In the genomic region with DNA sequence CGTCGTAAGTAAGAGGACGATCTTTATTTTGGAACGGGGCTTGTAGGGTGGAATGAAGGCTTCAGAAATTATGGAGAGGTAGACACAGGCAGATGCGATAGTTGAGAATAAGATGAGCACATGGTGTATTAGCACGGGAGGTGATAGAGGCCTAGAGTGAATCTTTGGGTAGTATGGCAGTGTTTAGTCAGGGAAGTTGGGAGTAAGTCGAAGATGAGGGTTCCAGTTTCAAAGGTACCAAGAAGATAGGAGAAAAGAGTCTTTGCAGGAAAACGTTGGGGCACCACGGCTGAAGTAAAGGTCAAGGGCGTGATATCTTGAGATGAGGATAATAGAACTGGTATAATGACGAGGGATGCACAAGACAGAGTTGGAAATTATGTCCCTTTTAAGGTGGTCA, we compare ENCODE assay signal across 8 cellular contexts. TPM values are rescaled to one million over a fixed set of nuclear protein-coding genes. Genes with fewer than 3 reads are reported as not detected.
DNase-seq lines count a peak whose midpoint lies in the region; ATAC-seq and TF ChIP-seq lines count a peak whose summit lies in the region.

No MANE protein-coding gene starts in this region.

- H3K4me1 ChIP-seq in CD4-positive, CD25-positive, alpha-beta regulatory T cell (ENCODE audit: control insufficient read depth, insufficient read depth, low read length, poor library complexity, severe bottlenecking): peaks cover 42% of the 10 kb centered on the region
- peaks cover 33% of the 10 kb centered on the region for H3K4me1 ChIP-seq in Loucy (ENCODE audit: insufficient read depth, low read length, poor library complexity, severe bottlenecking)

- H3K4me1 Mint-ChIP-seq in CD4-positive, CD25-positive, alpha-beta regulatory T cell: peaks cover 27 to 48% (median 40%) of the 10 kb centered on the region in 4 donors
- H3K4me1 Mint-ChIP-seq in natural killer cell: peaks cover 39% of the 10 kb centered on the region in 2 donors

- no peak for TF ChIP-seq CTCF in Loucy (conservative IDR thresholded peaks at IDR 0.05; ENCODE audit: low read length)
- no peak for TF ChIP-seq CTCF in coronary artery (IDR thresholded peaks at IDR 0.05)
- TF ChIP-seq CTCF in natural killer cell (IDR thresholded peaks at IDR 0.05): no peak

- peaks cover 0 to 3% (median 0%) of the 10 kb centered on the region in 7 donors for H3K9me3 Mint-ChIP-seq in CD4-positive, CD25-positive, alpha-beta regulatory T cell
- no peaks in the 10 kb centered on the region for H3K9me3 Mint-ChIP-seq in natural killer cell

- H3K4me2 ChIP-seq in Loucy (ENCODE audit: low read depth, low read length, poor library complexity, severe bottlenecking): peak overlapping the region; percentile 75

- H3K9ac ChIP-seq in Loucy (ENCODE audit: low read depth, low read length, poor library complexity, severe bottlenecking): peak overlapping the region; percentile 79

- H2AFZ ChIP-seq in Loucy (ENCODE audit: low read length): no peak overlapping the region

- no peak for ATAC-seq in CD4-positive, CD25-positive, alpha-beta regulatory T cell (ENCODE audit: low read depth in 2 of 2)
- ATAC-seq in natural killer cell: no peak
- ATAC-seq in HG03460 (IDR thresholded peaks at IDR 0.05; ENCODE audit: unreplicated experiment): no peak
- ATAC-seq in GM21786 (IDR thresholded peaks at IDR 0.05; ENCODE audit: unreplicated experiment): no peak
- no peak for ATAC-seq in GM19452 (IDR thresholded peaks at IDR 0.05; ENCODE audit: unreplicated experiment)
- ATAC-seq in GM18858 (IDR thresholded peaks at IDR 0.05; ENCODE audit: unreplicated experiment): no peak

- H3K9me2 ChIP-seq in Loucy (replicated peaks; ENCODE audit: low read depth, low read length): no peaks in the 10 kb centered on the region

- H4K20me1 ChIP-seq in Loucy (ENCODE audit: insufficient read depth, low read length, poor library complexity, severe bottlenecking): peaks cover 26% of the 10 kb centered on the region

- H3F3A ChIP-seq in Loucy (ENCODE audit: low read depth): no peaks in the 10 kb centered on the region

- DNase-seq in CD4-positive, CD25-positive, alpha-beta regulatory T cell: no peak
- no peak for DNase-seq in coronary artery (ENCODE audit: low spot score)
- DNase-seq in natural killer cell: no peak

- intact Hi-C loops in natural killer cell (cut with micrococcal nuclease): no loop called here

- peak overlapping the region; percentile 100 for H3K4me3 ChIP-seq in CD4-positive, CD25-positive, alpha-beta regulatory T cell (ENCODE audit: low read depth, low read length)
- H3K4me3 ChIP-seq in Loucy (ENCODE audit: low read length, poor library complexity, severe bottlenecking) (peak overlapping the region; percentile 97), coronary artery (peak overlapping the region; percentile 84)

- peaks cover 24% of the 10 kb centered on the region for H3K36me3 Mint-ChIP-seq in CD4-positive, CD25-positive, alpha-beta regulatory T cell
- peaks cover 7% of the 10 kb centered on the region for H3K36me3 Mint-ChIP-seq in natural killer cell

- peak overlapping the region; percentile 96 to 100 (median 98) for H3K4me3 Mint-ChIP-seq in CD4-positive, CD25-positive, alpha-beta regulatory T cell
- peak overlapping the region; percentile 98 for H3K4me3 Mint-ChIP-seq in natural killer cell

- H3K79me2 ChIP-seq in Loucy (ENCODE audit: insufficient read depth, low read length): peaks cover 55% of the 10 kb centered on the region

- peaks cover 10% of the 10 kb centered on the region for H3K27me3 Mint-ChIP-seq in CD4-positive, CD25-positive, alpha-beta regulatory T cell
- peaks cover 9% of the 10 kb centered on the region in 2 donors for H3K27me3 Mint-ChIP-seq in natural killer cell (ENCODE audit: low read depth in 2 of 2)

- peak overlapping the region; percentile 99 for H3K27ac Mint-ChIP-seq in CD4-positive, CD25-positive, alpha-beta regulatory T cell
- peak overlapping the region; percentile 97 to 100 for H3K27ac Mint-ChIP-seq in natural killer cell

- H3K9me3 ChIP-seq in CD4-positive, CD25-positive, alpha-beta regulatory T cell (ENCODE audit: control insufficient read depth in 2 of 2, low read length in 2 of 2): no peaks in the 10 kb centered on the region
- no peaks in the 10 kb centered on the region for H3K9me3 ChIP-seq in Loucy (ENCODE audit: insufficient read depth, low read depth, low read length)

- H3K27ac ChIP-seq in CD4-positive, CD25-positive, alpha-beta regulatory T cell (ENCODE audit: insufficient read depth, low read length, poor library complexity, severe bottlenecking): peak overlapping the region; percentile 82
- H3K27ac ChIP-seq in coronary artery: peak overlapping the region in 1 of 2 donors; percentile 62

- peaks cover 1% of the 10 kb centered on the region for H3K27me3 ChIP-seq in CD4-positive, CD25-positive, alpha-beta regulatory T cell (ENCODE audit: control insufficient read depth, insufficient read depth, low read length)
- no peaks in the 10 kb centered on the region for H3K27me3 ChIP-seq in Loucy (ENCODE audit: insufficient read depth, low read length, poor library complexity, severe bottlenecking)

- H3K36me3 ChIP-seq in CD4-positive, CD25-positive, alpha-beta regulatory T cell (ENCODE audit: control insufficient read depth, insufficient read depth, low read length): peaks cover 30% of the 10 kb centered on the region
- peaks cover 6% of the 10 kb centered on the region; the same call in 1 of the 2 replicates for H3K36me3 ChIP-seq in Loucy (ENCODE audit: insufficient read depth, low read length)

RNA-seq across cellular contexts. Expression of a gene that starts 0.7 kb away (rescaled TPM):
- total RNA-seq in CD4-positive, CD25-positive, alpha-beta regulatory T cell: 77.1 TPM
- polyA plus RNA-seq in CD4-positive, CD25-positive, alpha-beta regulatory T cell: 10 to 100 TPM; 42.4 to 52.9 (median 45.2) TPM
- 10 to 100 TPM; 49.6 to 85.4 (median 67.3) TPM for total RNA-seq in natural killer cell
